Comparison of ENCODE assay signal across 29 cellular contexts in genomic region chr3:95037927-95038326, GRCh38.
"Had no signal": no experiment of that assay in that cellular context is flagged by ENCODE, and none has a peak within 500 bp of the region (broad histone marks: within the 10 kb centered on the region; RNA-seq: fewer than 3 reads in every experiment).

No MANE protein-coding gene starts in this region.

- H3K4me3 Mint-ChIP-seq: activated B cell treated with CpG ODN at 0.5 μM for 24 hours; activated CD4-positive, alpha-beta memory T cell treated with anti-CD3 and anti-CD28 coated beads, Interleukin-2, amount 10 ng/mL, durations not matched to agents 7 days and 5 days; activated CD8-positive, alpha-beta memory T cell treated with anti-CD3 and anti-CD28 coated beads, Interleukin-2, amount 10 ng/mL, durations not matched to agents 7 days and 5 days; activated naive CD4-positive, alpha-beta T cell treated with anti-CD3 and anti-CD28 coated beads, Interleukin-2, amount 10 ng/mL, durations not matched to agents 7 days and 5 days; activated naive CD8-positive, alpha-beta T cell; activated naive CD8-positive, alpha-beta T cell treated with anti-CD3 and anti-CD28 coated beads, Interleukin-2, amount 50 U/mL, for 24 hours; T-helper 1 cell treated with Interleukin-12 subunit alpha and Interleukin-12 subunit beta and Interleukin-4 antibody, amounts not matched to agents 30 μg/mL and 1 μg/mL, for 36 hours; T-helper 2 cell treated with Interferon-gamma antibody and Interleukin-4, amounts not matched to agents 5 μg/mL and 100 μg/mL, for 36 hours had no signal

- ATAC-seq: activated CD8-positive, alpha-beta memory T cell treated with anti-CD3 and anti-CD28 coated beads, Interleukin-2, amount 10 ng/mL, durations not matched to agents 7 days and 5 days; K562 had no signal

- H2AFZ ChIP-seq: PC-9 had no signal

- H3K4me1 Mint-ChIP-seq: activated B cell treated with CpG ODN at 0.5 μM for 24 hours; activated CD4-positive, alpha-beta memory T cell treated with anti-CD3 and anti-CD28 coated beads, Interleukin-2, amount 10 ng/mL, durations not matched to agents 7 days and 5 days; activated CD8-positive, alpha-beta memory T cell treated with anti-CD3 and anti-CD28 coated beads, Interleukin-2, amount 10 ng/mL, durations not matched to agents 7 days and 5 days; activated naive CD4-positive, alpha-beta T cell treated with anti-CD3 and anti-CD28 coated beads, Interleukin-2, amount 10 ng/mL, durations not matched to agents 7 days and 5 days; activated naive CD8-positive, alpha-beta T cell treated with anti-CD3 and anti-CD28 coated beads, Interleukin-2, amount 50 U/mL, for 24 hours had no signal

- H3K36me3 ChIP-seq: brain microvascular endothelial cell had no signal

- H3K36me3 Mint-ChIP-seq: activated CD8-positive, alpha-beta memory T cell treated with anti-CD3 and anti-CD28 coated beads, Interleukin-2, amount 10 ng/mL, durations not matched to agents 7 days and 5 days; activated naive CD4-positive, alpha-beta T cell treated with anti-CD3 and anti-CD28 coated beads, Interleukin-2, amount 10 ng/mL, durations not matched to agents 7 days and 5 days; activated naive CD8-positive, alpha-beta T cell had no signal

- DNase-seq: activated B cell treated with CpG ODN at 0.5 μM for 24 hours; activated CD4-positive, alpha-beta memory T cell treated with anti-CD3 and anti-CD28 coated beads, Interleukin-2, amount 10 ng/mL, durations not matched to agents 7 days and 5 days; activated CD4-positive, alpha-beta T cell treated with anti-CD3 and anti-CD28 coated beads for 48 hours; activated CD4-positive, CD25-positive, alpha-beta regulatory T cell treated with anti-CD3 and anti-CD28 coated beads, Interleukin-2, amount 50 U/mL, for 72 hours; activated CD8-positive, alpha-beta memory T cell treated with anti-CD3 and anti-CD28 coated beads for 24 hours; activated CD8-positive, alpha-beta memory T cell treated with anti-CD3 and anti-CD28 coated beads, Interleukin-2, amount 10 ng/mL, durations not matched to agents 7 days and 5 days; activated CD8-positive, alpha-beta memory T cell treated with anti-CD3 and anti-CD28 coated beads, Interleukin-2, amount 50 U/mL, for 48 hours; activated effector memory CD4-positive, alpha-beta T cell treated with Interleukin-2 at 50 U/mL for 16 hours; activated naive CD4-positive, alpha-beta T cell treated with anti-CD3 and anti-CD28 coated beads, Interleukin-2, amount 10 ng/mL, durations not matched to agents 7 days and 5 days; activated naive CD8-positive, alpha-beta T cell treated with anti-CD3 and anti-CD28 coated beads, Interleukin-2, amount 50 U/mL, for 24 hours; activated T-cell treated with anti-CD3 and anti-CD28 coated beads, Interleukin-2, amount 50 U/mL, for 48 hours; aorta; brain microvascular endothelial cell; central memory CD4-positive, alpha-beta T cell; NCI-H1105; NCI-H1436; NCI-H1694 treated with DMSO at 0.1 percent for 48 hours; NCI-H2029; NCI-H510A; NCI-H526; NCI-H748 treated with DMSO at 0.1 percent for 48 hours; NK-92 treated with Interleukin-12 subunit alpha and Interleukin-12 subunit beta, amount 100 ng/mL, for 24 hours; Right ventricle myocardium superior had no signal

- H3K4me2 ChIP-seq: PC-9 had no signal

- H3K27me3 Mint-ChIP-seq: activated B cell treated with CpG ODN at 0.5 μM for 24 hours; activated CD4-positive, alpha-beta memory T cell treated with anti-CD3 and anti-CD28 coated beads, Interleukin-2, amount 10 ng/mL, durations not matched to agents 7 days and 5 days; activated CD8-positive, alpha-beta memory T cell treated with anti-CD3 and anti-CD28 coated beads, Interleukin-2, amount 10 ng/mL, durations not matched to agents 7 days and 5 days; activated naive CD4-positive, alpha-beta T cell treated with anti-CD3 and anti-CD28 coated beads, Interleukin-2, amount 10 ng/mL, durations not matched to agents 7 days and 5 days; activated naive CD8-positive, alpha-beta T cell; activated naive CD8-positive, alpha-beta T cell treated with anti-CD3 and anti-CD28 coated beads, Interleukin-2, amount 50 U/mL, for 24 hours had no signal

- H3K27ac Mint-ChIP-seq: activated B cell treated with CpG ODN at 0.5 μM for 24 hours; activated CD4-positive, alpha-beta memory T cell treated with anti-CD3 and anti-CD28 coated beads, Interleukin-2, amount 10 ng/mL, durations not matched to agents 7 days and 5 days; activated CD8-positive, alpha-beta memory T cell treated with anti-CD3 and anti-CD28 coated beads, Interleukin-2, amount 10 ng/mL, durations not matched to agents 7 days and 5 days; activated naive CD4-positive, alpha-beta T cell treated with anti-CD3 and anti-CD28 coated beads, Interleukin-2, amount 10 ng/mL, durations not matched to agents 7 days and 5 days; activated naive CD8-positive, alpha-beta T cell; activated naive CD8-positive, alpha-beta T cell treated with anti-CD3 and anti-CD28 coated beads, Interleukin-2, amount 50 U/mL, for 24 hours; T-helper 1 cell treated with Interleukin-12 subunit alpha and Interleukin-12 subunit beta and Interleukin-4 antibody, amounts not matched to agents 30 μg/mL and 1 μg/mL, for 36 hours; T-helper 2 cell treated with Interferon-gamma antibody and Interleukin-4, amounts not matched to agents 5 μg/mL and 100 μg/mL, for 36 hours had no signal

- H3K27ac ChIP-seq: brain microvascular endothelial cell, PC-9, VCaP had no signal

- H3K4me3 ChIP-seq: K562, PC-9 had no signal

- H3K27me3 ChIP-seq: brain microvascular endothelial cell had no signal
